In genomic region chr4:181293014-181293413, GRCh38 we compare ENCODE assay signal across 31 cellular contexts.
"Had no signal": no experiment of that assay in that cellular context is flagged by ENCODE, and none has a peak within 500 bp of the region (broad histone marks: within the 10 kb centered on the region; RNA-seq: fewer than 3 reads in every experiment).

No MANE protein-coding gene starts in this region.

- H3K4me3 ChIP-seq: adrenal gland, body of pancreas, colonic mucosa, esophagus squamous epithelium had no signal

- DNase-seq: activated CD4-positive, alpha-beta memory T cell treated with anti-CD3 and anti-CD28 coated beads, Interleukin-2, amount 10 ng/mL, durations not matched to agents 7 days and 5 days; activated CD4-positive, alpha-beta T cell treated with anti-CD3 and anti-CD28 coated beads for 1 hour; activated CD4-positive, alpha-beta T cell treated with anti-CD3 and anti-CD28 coated beads for 4 hours; activated CD4-positive, alpha-beta T cell treated with anti-CD3 and anti-CD28 coated beads, Interleukin-2, amount 10 ng/mL, durations not matched to agents 7 days and 5 days; activated CD4-positive, alpha-beta T cell treated with anti-CD3 and anti-CD28 coated beads, Interleukin-2, amount 50 U/mL, for 4 hours; activated CD8-positive, alpha-beta memory T cell treated with anti-CD3 and anti-CD28 coated beads, Interleukin-2, amount 50 U/mL, for 48 hours; activated effector memory CD4-positive, alpha-beta T cell treated with Interleukin-2 at 50 U/mL for 16 hours; activated gamma-delta T cell treated with Interleukin-2 at 50 U/mL for 16 hours; activated naive CD4-positive, alpha-beta T cell treated with anti-CD3 and anti-CD28 coated beads for 36 hours; activated naive CD8-positive, alpha-beta T cell treated with anti-CD3 and anti-CD28 coated beads for 36 hours; activated naive CD8-positive, alpha-beta T cell treated with anti-CD3 and anti-CD28 coated beads, Interleukin-2, amount 50 U/mL, for 24 hours; activated T-cell treated with anti-CD3 and anti-CD28 coated beads for 4 hours; activated T-cell treated with anti-CD3 and anti-CD28 coated beads, Interleukin-2, amount 50 U/mL, for 4 hours; adrenal gland; amygdala; aorta; body of pancreas; central memory CD4-positive, alpha-beta T cell; cerebellar nuclear complex; colonic mucosa; effector CD8-positive, alpha-beta T cell; esophagus squamous epithelium; foreskin melanocyte; T-helper 1 cell; T-helper 17 cell; T1000; WERI-Rb-1 had no signal

- H3K9me3 ChIP-seq: adrenal gland, body of pancreas, colonic mucosa, esophagus squamous epithelium had no signal

- H3K27me3 Mint-ChIP-seq: activated CD4-positive, alpha-beta memory T cell treated with anti-CD3 and anti-CD28 coated beads, Interleukin-2, amount 10 ng/mL, durations not matched to agents 7 days and 5 days; activated CD4-positive, alpha-beta T cell treated with anti-CD3 and anti-CD28 coated beads, Interleukin-2, amount 10 ng/mL, durations not matched to agents 7 days and 5 days; activated naive CD4-positive, alpha-beta T cell treated with anti-CD3 and anti-CD28 coated beads, Interleukin-2, amount 50 U/mL, for 24 hours; activated naive CD8-positive, alpha-beta T cell treated with anti-CD3 and anti-CD28 coated beads for 36 hours; activated naive CD8-positive, alpha-beta T cell treated with anti-CD3 and anti-CD28 coated beads, Interleukin-2, amount 50 U/mL, for 24 hours; activated T-helper 17 cell treated with anti-CD3 and anti-CD28 coated beads, Interleukin-2, amount 50 U/mL, for 72 hours; T-helper 17 cell had no signal

- ATAC-seq: activated naive CD8-positive, alpha-beta T cell treated with anti-CD3 and anti-CD28 coated beads, Interleukin-2, amount 50 U/mL, for 24 hours; activated T-cell treated with anti-CD3 and anti-CD28 coated beads, Interleukin-2, amount 50 U/mL, for 4 hours; activated T-helper 17 cell treated with anti-CD3 and anti-CD28 coated beads, Interleukin-2, amount 50 U/mL, for 72 hours; body of pancreas; T-helper 17 cell had no signal

- H3K27ac ChIP-seq: adrenal gland, body of pancreas, colonic mucosa, epithelial cell of prostate, esophagus squamous epithelium, WERI-Rb-1 had no signal

- H3K27me3 ChIP-seq: adrenal gland, body of pancreas, colonic mucosa, esophagus squamous epithelium had no signal

- H3K36me3 ChIP-seq: adrenal gland, colonic mucosa, esophagus squamous epithelium, WERI-Rb-1 had no signal

- H3K36me3 Mint-ChIP-seq: activated naive CD4-positive, alpha-beta T cell treated with anti-CD3 and anti-CD28 coated beads, Interleukin-2, amount 50 U/mL, for 24 hours; activated naive CD8-positive, alpha-beta T cell treated with anti-CD3 and anti-CD28 coated beads for 36 hours had no signal

- H3K9me3 Mint-ChIP-seq: activated CD4-positive, alpha-beta memory T cell treated with anti-CD3 and anti-CD28 coated beads, Interleukin-2, amount 10 ng/mL, durations not matched to agents 7 days and 5 days; activated CD4-positive, alpha-beta T cell treated with anti-CD3 and anti-CD28 coated beads, Interleukin-2, amount 10 ng/mL, durations not matched to agents 7 days and 5 days; activated T-helper 17 cell treated with anti-CD3 and anti-CD28 coated beads, Interleukin-2, amount 50 U/mL, for 72 hours; T-helper 2 cell treated with Interferon-gamma antibody and Interleukin-4, amounts not matched to agents 5 μg/mL and 100 μg/mL, for 36 hours had no signal

- H3K4me1 ChIP-seq: body of pancreas, colonic mucosa, esophagus squamous epithelium had no signal

- H3K4me1 Mint-ChIP-seq: activated CD4-positive, alpha-beta memory T cell treated with anti-CD3 and anti-CD28 coated beads, Interleukin-2, amount 10 ng/mL, durations not matched to agents 7 days and 5 days; activated CD4-positive, alpha-beta T cell treated with anti-CD3 and anti-CD28 coated beads, Interleukin-2, amount 10 ng/mL, durations not matched to agents 7 days and 5 days; activated naive CD4-positive, alpha-beta T cell treated with anti-CD3 and anti-CD28 coated beads, Interleukin-2, amount 50 U/mL, for 24 hours; activated naive CD8-positive, alpha-beta T cell treated with anti-CD3 and anti-CD28 coated beads for 36 hours; activated naive CD8-positive, alpha-beta T cell treated with anti-CD3 and anti-CD28 coated beads, Interleukin-2, amount 50 U/mL, for 24 hours; activated T-helper 17 cell treated with anti-CD3 and anti-CD28 coated beads, Interleukin-2, amount 50 U/mL, for 72 hours; T-helper 17 cell had no signal

- H3K27ac Mint-ChIP-seq: activated CD4-positive, alpha-beta memory T cell treated with anti-CD3 and anti-CD28 coated beads, Interleukin-2, amount 10 ng/mL, durations not matched to agents 7 days and 5 days; activated CD4-positive, alpha-beta T cell treated with anti-CD3 and anti-CD28 coated beads, Interleukin-2, amount 10 ng/mL, durations not matched to agents 7 days and 5 days; activated naive CD4-positive, alpha-beta T cell treated with anti-CD3 and anti-CD28 coated beads for 36 hours; activated naive CD4-positive, alpha-beta T cell treated with anti-CD3 and anti-CD28 coated beads, Interleukin-2, amount 50 U/mL, for 24 hours; activated naive CD8-positive, alpha-beta T cell treated with anti-CD3 and anti-CD28 coated beads for 36 hours; activated naive CD8-positive, alpha-beta T cell treated with anti-CD3 and anti-CD28 coated beads, Interleukin-2, amount 50 U/mL, for 24 hours; activated T-helper 17 cell treated with anti-CD3 and anti-CD28 coated beads, Interleukin-2, amount 50 U/mL, for 72 hours; T-helper 17 cell; T-helper 2 cell treated with Interferon-gamma antibody and Interleukin-4, amounts not matched to agents 5 μg/mL and 100 μg/mL, for 36 hours had no signal

- H3K4me3 Mint-ChIP-seq: activated CD4-positive, alpha-beta memory T cell treated with anti-CD3 and anti-CD28 coated beads, Interleukin-2, amount 10 ng/mL, durations not matched to agents 7 days and 5 days; activated CD4-positive, alpha-beta T cell treated with anti-CD3 and anti-CD28 coated beads, Interleukin-2, amount 10 ng/mL, durations not matched to agents 7 days and 5 days; activated naive CD4-positive, alpha-beta T cell treated with anti-CD3 and anti-CD28 coated beads for 36 hours; activated naive CD4-positive, alpha-beta T cell treated with anti-CD3 and anti-CD28 coated beads, Interleukin-2, amount 50 U/mL, for 24 hours; activated naive CD8-positive, alpha-beta T cell treated with anti-CD3 and anti-CD28 coated beads for 36 hours; activated naive CD8-positive, alpha-beta T cell treated with anti-CD3 and anti-CD28 coated beads, Interleukin-2, amount 50 U/mL, for 24 hours; activated T-cell treated with anti-CD3 and anti-CD28 coated beads, Interleukin-2, amount 50 U/mL, for 4 hours; activated T-helper 17 cell treated with anti-CD3 and anti-CD28 coated beads, Interleukin-2, amount 50 U/mL, for 72 hours; T-helper 17 cell; T-helper 2 cell treated with Interferon-gamma antibody and Interleukin-4, amounts not matched to agents 5 μg/mL and 100 μg/mL, for 36 hours had no signal
